In the genomic region with DNA sequence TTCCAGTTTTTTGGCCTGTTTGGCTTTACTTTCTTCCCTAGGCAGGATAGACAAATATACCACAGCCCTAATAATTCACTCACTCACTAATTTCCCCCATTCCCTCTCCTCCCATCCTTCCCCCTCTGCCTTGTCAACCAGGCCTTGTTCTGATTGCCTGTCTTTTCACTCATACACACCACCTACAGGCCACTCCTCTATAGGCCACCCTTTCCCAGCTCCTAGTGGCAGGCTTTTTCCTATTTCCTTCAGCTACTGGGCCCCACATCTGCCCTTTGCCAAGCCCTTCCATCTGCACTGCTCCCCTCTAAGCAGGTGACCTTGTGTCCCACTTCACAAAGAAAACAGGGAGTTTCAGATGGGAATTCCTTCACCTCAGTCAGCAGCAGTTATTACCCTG, we compare ENCODE assay signal across 12 cellular contexts. TPM values are rescaled to one million over a fixed set of nuclear protein-coding genes. Genes with fewer than 3 reads are reported as not detected.
DNase-seq lines count a peak whose midpoint lies in the region; ATAC-seq and TF ChIP-seq lines count a peak whose summit lies in the region.
"Had no signal": no experiment of that assay in that cellular context is flagged by ENCODE, and none has a peak within 500 bp of the region (broad histone marks: within the 10 kb centered on the region; RNA-seq: fewer than 3 reads in every experiment).

No MANE protein-coding gene starts in this region.

- H3K4me1 ChIP-seq in HCT116 (ENCODE audit: control insufficient read depth in 1 of 2, insufficient read depth in 2 of 2, low read length in 2 of 2) = no peaks in the 10 kb centered on the region

- intact Hi-C loops in HCT116 (cut with micrococcal nuclease) = no loop called here
- intact Hi-C loops in natural killer cell (cut with micrococcal nuclease) = no loop called here

- RAD21 ChIA-PET in HCT116 (lab: Charles Lee; ENCODE audit: low non-redundant PET in 1 of 2, low total read pairs in 2 of 2, uncharacterized antibody in 2 of 2, unreplicated experiment in 2 of 2) = interaction anchor here in 1 of 2 experiments (1.4 kb wide), 1 partner anchor 47 kb away, joined by 4 read pairs; no protein-coding TSS in a partner anchor

- ATAC-seq in HCT116 (peak; percentile 99), natural killer cell (no peak)
- no peak for ATAC-seq in natural killer cell treated with Interleukin-12 subunit alpha and Interleukin-12 subunit beta and Interleukin-15 and Interleukin-18, amount 100 ng/mL, for 72 hours

- CTCF ChIA-PET in HCT116 (lab: Charles Lee) = interaction anchor here (1.0 kb wide), 1 partner anchor 11 kb away, joined by 3 read pairs; no protein-coding TSS in a partner anchor

- H3K79me2 ChIP-seq in HCT116 (ENCODE audit: insufficient read depth, low read length) = no peaks in the 10 kb centered on the region

- no peak overlapping the region for H3K4me3 Mint-ChIP-seq in natural killer cell treated with Interleukin-12 subunit alpha and Interleukin-12 subunit beta and Interleukin-15 and Interleukin-18, amount 100 ng/mL, for 72 hours
- H3K4me3 Mint-ChIP-seq in natural killer cell = no peak overlapping the region
- H3K4me3 Mint-ChIP-seq: activated T-helper 1 cell treated with anti-CD3 and anti-CD28 coated beads, Interleukin-12 subunit alpha, Interleukin-12 subunit beta, Interleukin-2, Interleukin-4 antibody, amounts not matched to agents 30 ng/mL and 10 ng/mL and 1 ng/mL, durations not matched to agents 14 hours and 24 hours and 36 hours; dendritic cell treated with granulocyte-macrophage colony-stimulating factor and Interleukin-4, amounts not matched to agents 40 ng/mL and 50 ng/mL, for 4 days; IgD-negative memory B cell had no signal

- no peak overlapping the region for H3K27ac ChIP-seq in HCT116 (ENCODE audit: low read depth, low read length)

- BruUV-seq in HCT116 (replicated peaks; lab: Mats Ljungman, UMichigan) = no TSS peak

- no peaks in the 10 kb centered on the region for H3K9me2 ChIP-seq in HCT116 (ENCODE audit: insufficient read depth)

- no peak overlapping the region for H3K4me3 ChIP-seq in HCT116 (replicated peaks in 1 of 2; ENCODE audit: low read depth in 1 of 2, low read length in 2 of 2)
- no peak overlapping the region for H3K4me3 ChIP-seq in WI38 (ENCODE audit: low read depth, low read length)

- H3K9me3 Mint-ChIP-seq in natural killer cell treated with Interleukin-12 subunit alpha and Interleukin-12 subunit beta and Interleukin-15 and Interleukin-18, amount 100 ng/mL, for 72 hours = no peaks in the 10 kb centered on the region
- no peaks in the 10 kb centered on the region for H3K9me3 Mint-ChIP-seq in natural killer cell
- H3K9me3 Mint-ChIP-seq: activated T-helper 1 cell treated with anti-CD3 and anti-CD28 coated beads, Interleukin-12 subunit alpha, Interleukin-12 subunit beta, Interleukin-2, Interleukin-4 antibody, amounts not matched to agents 30 ng/mL and 10 ng/mL and 1 ng/mL, durations not matched to agents 14 hours and 24 hours and 36 hours; dendritic cell treated with granulocyte-macrophage colony-stimulating factor and Interleukin-4, amounts not matched to agents 40 ng/mL and 50 ng/mL, for 4 days had no signal

- TF ChIP-seq POLR2A in HCT116 (IDR thresholded peaks at IDR 0.05; ENCODE audit: borderline replicate concordance, extremely low read depth, insufficient read depth, insufficient read length) = no peak

- DNase-seq in COLO829 (ENCODE audit: low spot score) (peak; percentile 14), HCT116 (ENCODE audit: low read depth, low spot score) (peak; percentile 21), iris pigment epithelial cell (ENCODE audit: low read depth) (peak; percentile 10), NCI-H2196 (lab: John Stamatoyannopoulos, UW; ENCODE audit: unreplicated experiment) (no peak), natural killer cell (no peak)
- DNase-seq in activated CD4-positive, alpha-beta T cell treated with anti-CD3 and anti-CD28 coated beads for 1 hour = no peak
- DNase-seq in natural killer cell treated with Interleukin-12 subunit alpha and Interleukin-12 subunit beta and Interleukin-15 and Interleukin-18, amount 100 ng/mL, for 72 hours (ENCODE audit: low spot score) = no peak
- DNase-seq: NCI-H69 had no signal

- no peaks in the 10 kb centered on the region for H3K4me1 Mint-ChIP-seq in natural killer cell treated with Interleukin-12 subunit alpha and Interleukin-12 subunit beta and Interleukin-15 and Interleukin-18, amount 100 ng/mL, for 72 hours (ENCODE audit: low read depth in 2 of 2)
- H3K4me1 Mint-ChIP-seq in natural killer cell = no peaks in the 10 kb centered on the region
- H3K4me1 Mint-ChIP-seq: IgD-negative memory B cell had no signal

- TF ChIP-seq CTCF in HCT116 (IDR thresholded peaks at IDR 0.05 in 2 of 3, conservative IDR thresholded peaks at IDR 0.05 in 1 of 3; ENCODE audit: borderline replicate concordance in 1 of 3, insufficient read depth in 1 of 3, low read depth in 2 of 3, low read length in 2 of 3) = peak; percentile 16 to 64 (median 56); a peak in 5 of 6 replicates
- TF ChIP-seq CTCF in WI38 (IDR thresholded peaks at IDR 0.05; ENCODE audit: low read depth, low read length) = 0 out of 2 replicates have a peak, but pooled peaks have one; percentile 7
- no peak for TF ChIP-seq CTCF in natural killer cell (IDR thresholded peaks at IDR 0.05)

- no peaks in the 10 kb centered on the region for H3K36me3 ChIP-seq in HCT116 (ENCODE audit: control insufficient read depth in 1 of 2, insufficient read depth in 2 of 2, low read length in 2 of 2)

- H3K9me3 ChIP-seq in HCT116 (ENCODE audit: control insufficient read depth in 1 of 2, insufficient read depth in 1 of 2, low read depth in 1 of 2, low read length in 2 of 2) = no peaks in the 10 kb centered on the region

- POLR2A ChIA-PET in HCT116 (lab: Charles Lee) = no interaction called here

- TF ChIP-seq RAD21 in HCT116 (IDR thresholded peaks at IDR 0.05; ENCODE audit: low read depth) = 0 out of 2 replicates have a peak, but pooled peaks have one; percentile 9

- peaks cover 41% of the 10 kb centered on the region in 2 donors for H3K27me3 Mint-ChIP-seq in natural killer cell treated with Interleukin-12 subunit alpha and Interleukin-12 subunit beta and Interleukin-15 and Interleukin-18, amount 100 ng/mL, for 72 hours
- peaks cover 35 to 69% of the 10 kb centered on the region in 2 donors for H3K27me3 Mint-ChIP-seq in natural killer cell (ENCODE audit: low read depth in 2 of 2)
- H3K27me3 Mint-ChIP-seq: dendritic cell treated with granulocyte-macrophage colony-stimulating factor and Interleukin-4, amounts not matched to agents 40 ng/mL and 50 ng/mL, for 4 days had no signal

- no peak overlapping the region for H3K27ac Mint-ChIP-seq in natural killer cell treated with Interleukin-12 subunit alpha and Interleukin-12 subunit beta and Interleukin-15 and Interleukin-18, amount 100 ng/mL, for 72 hours
- no peak overlapping the region for H3K27ac Mint-ChIP-seq in natural killer cell
- H3K27ac Mint-ChIP-seq: activated T-helper 1 cell treated with anti-CD3 and anti-CD28 coated beads, Interleukin-12 subunit alpha, Interleukin-12 subunit beta, Interleukin-2, Interleukin-4 antibody, amounts not matched to agents 30 ng/mL and 10 ng/mL and 1 ng/mL, durations not matched to agents 14 hours and 24 hours and 36 hours; dendritic cell treated with granulocyte-macrophage colony-stimulating factor and Interleukin-4, amounts not matched to agents 40 ng/mL and 50 ng/mL, for 4 days; IgD-negative memory B cell had no signal

- no peaks in the 10 kb centered on the region for H3K36me3 Mint-ChIP-seq in natural killer cell treated with Interleukin-12 subunit alpha and Interleukin-12 subunit beta and Interleukin-15 and Interleukin-18, amount 100 ng/mL, for 72 hours
- H3K36me3 Mint-ChIP-seq in natural killer cell = no peaks in the 10 kb centered on the region
- H3K36me3 Mint-ChIP-seq: IgD-negative memory B cell had no signal

- H4K20me1 ChIP-seq in HCT116 (ENCODE audit: insufficient read depth) = no peaks in the 10 kb centered on the region

- H3K27me3 ChIP-seq in HCT116 (ENCODE audit: insufficient read depth, low read length) = no peaks in the 10 kb centered on the region

- no peak overlapping the region for H2AFZ ChIP-seq in HCT116 (ENCODE audit: low read depth, low read length, poor library complexity, severe bottlenecking)

- no peak overlapping the region for H3K4me2 ChIP-seq in HCT116 (ENCODE audit: low read length)

- H3K9ac ChIP-seq in HCT116 (ENCODE audit: low read length) = no peak overlapping the region

TF ChIP-seq in HCT116, 20 proteins besides CTCF, POLR2A, EP300 and RAD21 (continues in another document):
- TF ChIP-seq SRF (IDR thresholded peaks at IDR 0.05; ENCODE audit: low read depth) (no peak), YY1 (IDR thresholded peaks at IDR 0.05; ENCODE audit: extremely low read depth, insufficient replicate concordance, low read depth, low read length) (no peak), EZH2phosphoT487 (IDR thresholded peaks at IDR 0.05; ENCODE audit: borderline replicate concordance) (no peak), JUND (IDR thresholded peaks at IDR 0.05) (no peak)
- TF ChIP-seq, protein P1, sequence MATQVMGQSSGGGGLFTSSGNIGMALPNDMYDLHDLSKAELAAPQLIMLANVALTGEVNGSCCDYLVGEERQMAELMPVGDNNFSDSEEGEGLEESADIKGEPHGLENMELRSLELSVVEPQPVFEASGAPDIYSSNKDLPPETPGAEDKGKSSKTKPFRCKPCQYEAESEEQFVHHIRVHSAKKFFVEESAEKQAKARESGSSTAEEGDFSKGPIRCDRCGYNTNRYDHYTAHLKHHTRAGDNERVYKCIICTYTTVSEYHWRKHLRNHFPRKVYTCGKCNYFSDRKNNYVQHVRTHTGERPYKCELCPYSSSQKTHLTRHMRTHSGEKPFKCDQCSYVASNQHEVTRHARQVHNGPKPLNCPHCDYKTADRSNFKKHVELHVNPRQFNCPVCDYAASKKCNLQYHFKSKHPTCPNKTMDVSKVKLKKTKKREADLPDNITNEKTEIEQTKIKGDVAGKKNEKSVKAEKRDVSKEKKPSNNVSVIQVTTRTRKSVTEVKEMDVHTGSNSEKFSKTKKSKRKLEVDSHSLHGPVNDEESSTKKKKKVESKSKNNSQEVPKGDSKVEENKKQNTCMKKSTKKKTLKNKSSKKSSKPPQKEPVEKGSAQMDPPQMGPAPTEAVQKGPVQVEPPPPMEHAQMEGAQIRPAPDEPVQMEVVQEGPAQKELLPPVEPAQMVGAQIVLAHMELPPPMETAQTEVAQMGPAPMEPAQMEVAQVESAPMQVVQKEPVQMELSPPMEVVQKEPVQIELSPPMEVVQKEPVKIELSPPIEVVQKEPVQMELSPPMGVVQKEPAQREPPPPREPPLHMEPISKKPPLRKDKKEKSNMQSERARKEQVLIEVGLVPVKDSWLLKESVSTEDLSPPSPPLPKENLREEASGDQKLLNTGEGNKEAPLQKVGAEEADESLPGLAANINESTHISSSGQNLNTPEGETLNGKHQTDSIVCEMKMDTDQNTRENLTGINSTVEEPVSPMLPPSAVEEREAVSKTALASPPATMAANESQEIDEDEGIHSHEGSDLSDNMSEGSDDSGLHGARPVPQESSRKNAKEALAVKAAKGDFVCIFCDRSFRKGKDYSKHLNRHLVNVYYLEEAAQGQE (IDR thresholded peaks at IDR 0.05; ENCODE audit: low read depth) = no peak

RNA-seq across cellular contexts. Expression of a gene that starts 59.8 kb away (rescaled TPM):
- total RNA-seq in HCT116 (2021; ENCODE audit: unreplicated experiment) (13.6 TPM), natural killer cell (1 to 10 TPM; 3.3 to 5.6 (median 3.8) TPM)
- polyA plus RNA-seq in HCT116 (2012) = 19.5 and 20.5 TPM in 2 replicates
- 10 to 100 TPM in 1 of 2 donors, 1 to 10 TPM in 1; 6.5 to 10.7 TPM for total RNA-seq in natural killer cell treated with Interleukin-12 subunit alpha and Interleukin-12 subunit beta and Interleukin-15 and Interleukin-18, amount 100 ng/mL, for 72 hours

Comparison
In these comparisons a context has a peak if more than half of its experiments do, and no peak if none do; other contexts are left out.
1. DNase-seq: peak in COLO829 (single experiment), HCT116 (single experiment) and iris pigment epithelial cell (single experiment); none in NCI-H2196 (single experiment), activated CD4-positive, alpha-beta T cell treated with anti-CD3 and anti-CD28 coated beads for 1 hour (single experiment), natural killer cell treated with Interleukin-12 subunit alpha and Interleukin-12 subunit beta and Interleukin-15 and Interleukin-18, amount 100 ng/mL, for 72 hours (single experiment) and natural killer cell (single experiment).